12 cellular contexts compared by ENCODE assay signal in genomic region chr6:37576336-37576737, GRCh38.
DNase-seq lines count a peak whose midpoint lies in the region; ATAC-seq and TF ChIP-seq lines count a peak whose summit lies in the region.
"Had no signal": no experiment of that assay in that cellular context is flagged by ENCODE, and none has a peak within 500 bp of the region (broad histone marks: within the 10 kb centered on the region; RNA-seq: fewer than 3 reads in every experiment).

No MANE protein-coding gene starts in this region.

- H3K4me1 ChIP-seq in breast epithelium (no peaks in the 10 kb centered on the region), RWPE2 (ENCODE audit: insufficient read depth, poor library complexity, severe bottlenecking) (peaks cover 23% of the 10 kb centered on the region)

- H3K27ac Mint-ChIP-seq in MCF 10A (ENCODE audit: low read depth, unreplicated experiment) = no peak overlapping the region
- no peak overlapping the region for H3K27ac Mint-ChIP-seq in T-helper 17 cell
- H3K27ac Mint-ChIP-seq: activated CD4-positive, alpha-beta memory T cell treated with anti-CD3 and anti-CD28 coated beads, Interleukin-2, amount 10 ng/mL, durations not matched to agents 7 days and 5 days had no signal

- H3K4me3 ChIP-seq in breast epithelium (no peak overlapping the region), RWPE2 (ENCODE audit: severe bottlenecking) (no peak overlapping the region), fibroblast of mammary gland (ENCODE audit: control insufficient read depth, low read depth, low read length) (no peak overlapping the region)

- H3K36me3 ChIP-seq in breast epithelium (no peaks in the 10 kb centered on the region), RWPE2 (ENCODE audit: low read depth) (no peaks in the 10 kb centered on the region)

- H3K9me3 ChIP-seq in breast epithelium (no peaks in the 10 kb centered on the region), RWPE2 (ENCODE audit: severe bottlenecking) (no peaks in the 10 kb centered on the region), T-helper 17 cell (ENCODE audit: control insufficient read depth, low read length, poor library complexity, severe bottlenecking) (no peaks in the 10 kb centered on the region)

- no peaks in the 10 kb centered on the region for H3K27me3 Mint-ChIP-seq in MCF 10A (ENCODE audit: insufficient read depth, unreplicated experiment)
- peaks cover 17% of the 10 kb centered on the region for H3K27me3 Mint-ChIP-seq in T-helper 17 cell

- H3K4me3 Mint-ChIP-seq in MCF 10A (ENCODE audit: unreplicated experiment) (no peak overlapping the region), T-helper 17 cell (no peak overlapping the region)
- H3K4me3 Mint-ChIP-seq: activated CD4-positive, alpha-beta memory T cell treated with anti-CD3 and anti-CD28 coated beads, Interleukin-2, amount 10 ng/mL, durations not matched to agents 7 days and 5 days had no signal

- POLR2A ChIA-PET in MCF 10A (lab: Yijun Ruan, JAX) = interaction anchor here (0.9 kb wide), 1 partner anchor 47 kb away, joined by 4 read pairs; no protein-coding TSS in a partner anchor

- H3K4me1 Mint-ChIP-seq in MCF 10A (ENCODE audit: insufficient read depth, unreplicated experiment) (peaks cover 16% of the 10 kb centered on the region), T-helper 17 cell (peaks cover 5% of the 10 kb centered on the region)
- H3K4me1 Mint-ChIP-seq: activated CD4-positive, alpha-beta memory T cell treated with anti-CD3 and anti-CD28 coated beads, Interleukin-2, amount 10 ng/mL, durations not matched to agents 7 days and 5 days had no signal

- H3K9me3 Mint-ChIP-seq in MCF 10A (ENCODE audit: unreplicated experiment) = no peaks in the 10 kb centered on the region
- H3K9me3 Mint-ChIP-seq: activated CD4-positive, alpha-beta memory T cell treated with anti-CD3 and anti-CD28 coated beads, Interleukin-2, amount 10 ng/mL, durations not matched to agents 7 days and 5 days had no signal

- H3K27me3 ChIP-seq in breast epithelium (no peaks in the 10 kb centered on the region), RWPE2 (ENCODE audit: insufficient read depth, poor library complexity, severe bottlenecking) (no peaks in the 10 kb centered on the region)

- no TSS peak for BruUV-seq in MCF 10A (replicated peaks; lab: Mats Ljungman, UMichigan)

- intact Hi-C loops in MCF 10A (cut with micrococcal nuclease) = no loop called here
- intact Hi-C loops in breast epithelium (cut with DNase I; ENCODE audit: low total_unique reads) = no loop called here

- DNase-seq in MCF 10A (ENCODE audit: unreplicated experiment) (peak; percentile 72), breast epithelium (ENCODE audit: low spot score in 2 of 2) (no peak), RWPE2 (ENCODE audit: low spot score) (no peak), fibroblast of mammary gland (ENCODE audit: low read depth) (peak; percentile 75), T-helper 17 cell (no peak)
- DNase-seq in activated effector memory CD4-positive, alpha-beta T cell treated with anti-CD3 and anti-CD28 coated beads, Interleukin-2, amount 50 U/mL, for 16 hours = no peak
- DNase-seq: activated CD4-positive, alpha-beta memory T cell treated with anti-CD3 and anti-CD28 coated beads, Interleukin-2, amount 10 ng/mL, durations not matched to agents 7 days and 5 days; NCI-H187 treated with DMSO at 0.1 percent for 48 hours; stimulated activated CD4-positive, alpha-beta T cell treated with anti-CD3 and anti-CD28 coated beads, Interleukin-2, amount 100 ng/mL, for 48 hours had no signal

- TF ChIP-seq POLR2A in breast epithelium (IDR thresholded peaks at IDR 0.05) = no peak

- H3K36me3 Mint-ChIP-seq in MCF 10A (ENCODE audit: insufficient read depth, unreplicated experiment) = no peaks in the 10 kb centered on the region
- H3K36me3 Mint-ChIP-seq in T-helper 17 cell (ENCODE audit: low read depth) = no peaks in the 10 kb centered on the region

- ATAC-seq in RWPE2 (ENCODE audit: low read depth) = peak; percentile 95
- ATAC-seq in T-helper 17 cell = no peak
- ATAC-seq in HG02798 (IDR thresholded peaks at IDR 0.05; ENCODE audit: poor library complexity, unreplicated experiment) = no peak
- no peak for ATAC-seq in HG02885 (IDR thresholded peaks at IDR 0.05; ENCODE audit: poor library complexity, unreplicated experiment)

- CTCF ChIA-PET in MCF 10A (lab: Yijun Ruan, JAX) = interaction anchor here (0.5 to 1.2 kb wide), 3 partner anchors 11 to 404 kb away, joined by 3 read pairs; no protein-coding TSS in a partner anchor

- TF ChIP-seq CTCF in MCF 10A (IDR thresholded peaks at IDR 0.05; ENCODE audit: unreplicated experiment) = no peak
- no peak for TF ChIP-seq CTCF in breast epithelium (IDR thresholded peaks at IDR 0.05)
- TF ChIP-seq CTCF in RWPE2 (IDR thresholded peaks at IDR 0.05; ENCODE audit: poor library complexity, severe bottlenecking) = no peak
- no peak for TF ChIP-seq CTCF in fibroblast of mammary gland (conservative IDR thresholded peaks at IDR 0.05; ENCODE audit: control insufficient read depth, insufficient read depth, low read depth, low read length)

- no peak overlapping the region for H3K27ac ChIP-seq in breast epithelium
- H3K27ac ChIP-seq in RWPE2 (ENCODE audit: poor library complexity, severe bottlenecking) = peak overlapping the region; percentile 32
- H3K27ac ChIP-seq: HL-60 had no signal

Comparison
In these comparisons a context has a peak if more than half of its experiments do, and no peak if none do; other contexts are left out.
1. DNase-seq: peak in MCF 10A (single experiment) and fibroblast of mammary gland (single experiment); none in breast epithelium (0 of 2), RWPE2 (single experiment), activated effector memory CD4-positive, alpha-beta T cell treated with anti-CD3 and anti-CD28 coated beads, Interleukin-2, amount 50 U/mL, for 16 hours (single experiment) and T-helper 17 cell (0 of 3).